In the genomic region with DNA sequence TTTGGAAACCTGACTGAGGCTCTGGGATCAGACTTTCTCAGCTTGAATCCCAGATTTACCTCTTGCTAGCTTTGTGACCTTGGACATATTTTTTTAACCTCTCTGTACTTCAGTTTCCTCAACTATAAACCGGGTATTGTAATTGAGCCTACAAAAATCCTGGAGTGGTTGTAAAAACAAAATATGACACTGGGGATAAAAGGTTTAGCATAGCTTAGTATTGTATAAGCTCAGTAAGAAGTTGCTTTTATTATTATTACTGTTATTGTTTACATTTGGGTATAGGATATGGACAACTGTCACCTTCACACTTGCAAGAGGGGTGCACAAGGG, we compare ENCODE assay signal across 23 cellular contexts. TPM values are rescaled to one million over a fixed set of nuclear protein-coding genes. Genes with fewer than 3 reads are reported as not detected.
"Had no signal": no experiment of that assay in that cellular context is flagged by ENCODE, and none has a peak within 500 bp of the region (broad histone marks: within the 10 kb centered on the region; RNA-seq: fewer than 3 reads in every experiment).

No MANE protein-coding gene starts in this region.

- H3K9me3 ChIP-seq: prostate gland had no signal

- H3K27me3 Mint-ChIP-seq: activated CD4-positive, alpha-beta T cell treated with anti-CD3 and anti-CD28 coated beads, Interleukin-2, amount 10 ng/mL, durations not matched to agents 24 days and 14 days had no signal

- H3K36me3 ChIP-seq: prostate gland, spleen, tibial nerve had no signal

- H3K4me1 Mint-ChIP-seq: activated CD4-positive, alpha-beta T cell treated with anti-CD3 and anti-CD28 coated beads, Interleukin-2, amount 10 ng/mL, durations not matched to agents 24 days and 14 days had no signal

- H3K27me3 ChIP-seq: spleen, tibial nerve had no signal

- H3K4me1 ChIP-seq: prostate gland had no signal

- FAIRE-seq: keratinocyte, urothelium cell line had no signal

- H3K4me3 ChIP-seq: lung, prostate gland, spleen, tibial nerve had no signal

- H3K9me3 Mint-ChIP-seq: activated CD4-positive, alpha-beta T cell treated with anti-CD3 and anti-CD28 coated beads, Interleukin-2, amount 10 ng/mL, durations not matched to agents 24 days and 14 days; activated T-helper 2 cell treated with anti-CD3 and anti-CD28 coated beads, Interferon-gamma antibody, Interleukin-2, Interleukin-4, amounts not matched to agents 10 μg/mL and 5 μg/mL and 100 μg/mL, durations not matched to agents 14 hours and 24 hours and 36 hours had no signal

- H3K4me3 Mint-ChIP-seq: activated CD4-positive, alpha-beta T cell treated with anti-CD3 and anti-CD28 coated beads, Interleukin-2, amount 10 ng/mL, durations not matched to agents 24 days and 14 days; activated CD8-positive, alpha-beta T cell treated with anti-CD3 and anti-CD28 coated beads for 36 hours had no signal

- H3K27ac ChIP-seq: prostate gland had no signal

- H3K27ac Mint-ChIP-seq: activated CD4-positive, alpha-beta T cell treated with anti-CD3 and anti-CD28 coated beads, Interleukin-2, amount 10 ng/mL, durations not matched to agents 24 days and 14 days; activated CD8-positive, alpha-beta T cell treated with anti-CD3 and anti-CD28 coated beads for 36 hours; activated T-helper 2 cell treated with anti-CD3 and anti-CD28 coated beads, Interferon-gamma antibody, Interleukin-2, Interleukin-4, amounts not matched to agents 10 μg/mL and 5 μg/mL and 100 μg/mL, durations not matched to agents 14 hours and 24 hours and 36 hours had no signal

- DNase-seq: activated CD4-positive, alpha-beta T cell treated with anti-CD3 and anti-CD28 coated beads, Interleukin-2, amount 10 ng/mL, durations not matched to agents 24 days and 14 days; activated naive CD4-positive, alpha-beta T cell treated with Interleukin-2 at 50 U/mL for 16 hours; activated T-cell treated with anti-CD3 and anti-CD28 coated beads, Interleukin-2, amount 50 U/mL, for 1 hour; aorta; effector CD8-positive, alpha-beta T cell; foreskin fibroblast; glutamatergic neuron; hypothalamus; midbrain; occipital lobe; spleen; stimulated activated naive CD4-positive, alpha-beta T cell treated with Interleukin-2 at 50 U/mL for 16 hours; substantia nigra had no signal

RNA-seq across cellular contexts. Expression of a gene that starts 21.6 kb away (rescaled TPM):
- total RNA-seq: activated T-helper 2 cell treated with anti-CD3 and anti-CD28 coated beads, Interferon-gamma antibody, Interleukin-2, Interleukin-4, amounts not matched to agents 10 μg/mL and 5 μg/mL and 100 μg/mL, durations not matched to agents 14 hours and 24 hours and 36 hours; right cardiac atrium; spleen; T-helper 1 cell treated with Interleukin-12 subunit alpha and Interleukin-12 subunit beta and Interleukin-4 antibody, amounts not matched to agents 30 ng/mL and 1 ng/mL, for 36 hours had no signal
- polyA plus RNA-seq: aorta, keratinocyte, neural cell had no signal
